In genomic region chr1:41294213-41294612, GRCh38 we compare ENCODE assay signal across 19 cellular contexts.
"Had no signal": no experiment of that assay in that cellular context is flagged by ENCODE, and none has a peak within 500 bp of the region (broad histone marks: within the 10 kb centered on the region; RNA-seq: fewer than 3 reads in every experiment).

No MANE protein-coding gene starts in this region.

- ATAC-seq: Right ventricle myocardium inferior had no signal

- H3K9me3 ChIP-seq: breast epithelium had no signal

- H3K27ac ChIP-seq: breast epithelium, SK-N-MC, VCaP had no signal

- H3K4me3 ChIP-seq: breast epithelium, SK-N-MC had no signal

- H3K27me3 ChIP-seq: breast epithelium had no signal

- H3K4me1 ChIP-seq: breast epithelium had no signal

- DNase-seq: activated CD4-positive, alpha-beta memory T cell treated with anti-CD3 and anti-CD28 coated beads for 36 hours; activated CD4-positive, alpha-beta T cell treated with anti-CD3 and anti-CD28 coated beads, Interleukin-2, amount 10 ng/mL, durations not matched to agents 7 days and 5 days; activated CD4-positive, CD25-positive, alpha-beta regulatory T cell; activated naive CD4-positive, alpha-beta T cell; activated T-cell treated with anti-CD3 and anti-CD28 coated beads, Interleukin-2, amount 50 U/mL, for 1 hour; aorta; MM.1S; NCI-H1105; NCI-H1436; NCI-H1694 treated with DMSO at 0.1 percent for 48 hours; NCI-H2029 treated with DMSO at 0.1 percent for 48 hours; NCI-H345; NCI-H510A treated with DMSO at 0.1 percent for 48 hours; NCI-H69; T-helper 1 cell had no signal

- H3K36me3 ChIP-seq: breast epithelium had no signal
